13 cellular contexts compared by ENCODE assay signal in genomic region chr7:47725031-47725780, GRCh38.
DNase-seq lines count a peak whose midpoint lies in the region; ATAC-seq and TF ChIP-seq lines count a peak whose summit lies in the region.
"Had no signal": no experiment of that assay in that cellular context is flagged by ENCODE, and none has a peak within 500 bp of the region (broad histone marks: within the 10 kb centered on the region; RNA-seq: fewer than 3 reads in every experiment).

No MANE protein-coding gene starts in this region.

- H3K27ac ChIP-seq in GM23338 (ENCODE audit: low read depth) (no peak overlapping the region), RWPE1 (no peak overlapping the region), trophoblast cell (ENCODE audit: low read depth, low read length) (peak overlapping the region; percentile 7)
- H3K27ac ChIP-seq in CD8-positive, alpha-beta memory T cell (ENCODE audit: low read depth, low read length): no peak overlapping the region
- H3K27ac ChIP-seq: left ventricle myocardium inferior had no signal

- peak overlapping the region; percentile 32 for H4K91ac ChIP-seq in trophoblast cell (ENCODE audit: low read depth, low read length)

- peak overlapping the region; percentile 37 for H2BK5ac ChIP-seq in trophoblast cell (ENCODE audit: low read depth, low read length, poor library complexity)

- peaks cover 4% of the 10 kb centered on the region for H3K4me1 ChIP-seq in GM23338 (ENCODE audit: insufficient read depth)
- H3K4me1 ChIP-seq in trophoblast cell (ENCODE audit: control insufficient read depth in 1 of 2, insufficient read depth in 2 of 2, low read length in 2 of 2): peaks cover 19 to 25% of the 10 kb centered on the region in 2 experiments
- H3K4me1 ChIP-seq in CD8-positive, alpha-beta memory T cell (ENCODE audit: insufficient read depth, low read length): no peaks in the 10 kb centered on the region

- no peak overlapping the region for H3K4ac ChIP-seq in trophoblast cell (ENCODE audit: low read depth, low read length)

- no peak overlapping the region for H3K9ac ChIP-seq in trophoblast cell (ENCODE audit: low read length)

- H4K12ac ChIP-seq in trophoblast cell (ENCODE audit: low read depth, low read length): no peak overlapping the region

- peak overlapping the region; percentile 41 for H2BK12ac ChIP-seq in trophoblast cell (ENCODE audit: low read length)

- peaks cover 15% of the 10 kb centered on the region for H3K4me1 Mint-ChIP-seq in GM23338
- H3K4me1 Mint-ChIP-seq in CD8-positive, alpha-beta memory T cell: no peaks in the 10 kb centered on the region
- H3K4me1 Mint-ChIP-seq in activated naive CD4-positive, alpha-beta T cell treated with anti-CD3 and anti-CD28 coated beads, Interleukin-2, amount 10 ng/mL, durations not matched to agents 7 days and 5 days: no peaks in the 10 kb centered on the region

- no peaks in the 10 kb centered on the region for H3F3A ChIP-seq in GM23338 (replicated peaks; ENCODE audit: low read depth)

- H3K9me3 Mint-ChIP-seq in GM23338: no peaks in the 10 kb centered on the region
- no peaks in the 10 kb centered on the region for H3K9me3 Mint-ChIP-seq in CD8-positive, alpha-beta memory T cell
- H3K9me3 Mint-ChIP-seq in activated naive CD4-positive, alpha-beta T cell treated with anti-CD3 and anti-CD28 coated beads, Interleukin-2, amount 10 ng/mL, durations not matched to agents 7 days and 5 days: no peaks in the 10 kb centered on the region

- H3K79me1 ChIP-seq in trophoblast cell (ENCODE audit: low read length): peaks cover 17% of the 10 kb centered on the region

- H3K18ac ChIP-seq in trophoblast cell (ENCODE audit: low read length): no peak overlapping the region

- CTCF ChIA-PET in RWPE1 (lab: Yijun Ruan, JAX): no interaction called here
- CTCF ChIA-PET in CD8-positive, alpha-beta memory T cell (lab: Charles Lee): no interaction called here
- CTCF ChIA-PET in activated naive CD4-positive, alpha-beta T cell treated with anti-CD3 and anti-CD28 coated beads, Interleukin-2, amount 10 ng/mL, durations not matched to agents 7 days and 5 days (lab: Charles Lee): no interaction called here

- peaks cover 3% of the 10 kb centered on the region for H3K9me3 ChIP-seq in trophoblast cell (ENCODE audit: insufficient read depth, low read depth, low read length)
- H3K9me3 ChIP-seq in CD8-positive, alpha-beta memory T cell (ENCODE audit: low read length): no peaks in the 10 kb centered on the region
- H3K9me3 ChIP-seq: left ventricle myocardium inferior had no signal

- H3K27me3 Mint-ChIP-seq in GM23338 (ENCODE audit: insufficient read depth, low read depth, poor library complexity): peaks cover 6% of the 10 kb centered on the region
- H3K27me3 Mint-ChIP-seq in CD8-positive, alpha-beta memory T cell: no peaks in the 10 kb centered on the region
- H3K27me3 Mint-ChIP-seq in activated naive CD4-positive, alpha-beta T cell treated with anti-CD3 and anti-CD28 coated beads, Interleukin-2, amount 10 ng/mL, durations not matched to agents 7 days and 5 days: no peaks in the 10 kb centered on the region

- ATAC-seq in GM23338: no peak
- ATAC-seq: right cardiac atrium had no signal

- no peaks in the 10 kb centered on the region for H3K36me3 ChIP-seq in GM23338 (ENCODE audit: insufficient read depth)
- no peaks in the 10 kb centered on the region for H3K36me3 ChIP-seq in trophoblast cell (ENCODE audit: control insufficient read depth in 1 of 2, insufficient read depth in 2 of 2, low read length in 2 of 2)
- H3K36me3 ChIP-seq in CD8-positive, alpha-beta memory T cell (ENCODE audit: insufficient read depth, low read length): no peaks in the 10 kb centered on the region
- H3K36me3 ChIP-seq: left ventricle myocardium inferior had no signal

- DNase-seq in GM23338 (ENCODE audit: low spot score) (no peak), RWPE1 (ENCODE audit: low spot score) (peak; percentile 31), germinal center (ENCODE audit: low spot score) (peak; percentile 72), trophoblast cell (no peak), Ammon's horn (ENCODE audit: low spot score) (no peak), GF-D8 (lab: John Stamatoyannopoulos, UW) (no peak)
- DNase-seq in CD8-positive, alpha-beta memory T cell: no peak
- DNase-seq in activated naive CD4-positive, alpha-beta T cell treated with anti-CD3 and anti-CD28 coated beads, Interleukin-2, amount 10 ng/mL, durations not matched to agents 7 days and 5 days: no peak
- DNase-seq: anterior cingulate cortex, COR-L47, KBM-7, left ventricle myocardium inferior, right cardiac atrium had no signal

- peak overlapping the region; percentile 45 for H2AK5ac ChIP-seq in trophoblast cell (ENCODE audit: low read length)

- no peak overlapping the region for H3K23ac ChIP-seq in trophoblast cell (ENCODE audit: low read length)

- TF ChIP-seq CTCF in GM23338 (conservative IDR thresholded peaks at IDR 0.05; ENCODE audit: low read depth in 2 of 2) (no peak), RWPE1 (conservative IDR thresholded peaks at IDR 0.05; ENCODE audit: low read depth) (no peak)

- H3K27me3 ChIP-seq in GM23338 (ENCODE audit: insufficient read depth) (no peaks in the 10 kb centered on the region), trophoblast cell (ENCODE audit: insufficient read depth, low read length) (no peaks in the 10 kb centered on the region)
- no peaks in the 10 kb centered on the region for H3K27me3 ChIP-seq in CD8-positive, alpha-beta memory T cell (ENCODE audit: insufficient read depth, low read length, poor library complexity, severe bottlenecking)

- no peak overlapping the region for H3K4me3 ChIP-seq in GM23338
- H3K4me3 ChIP-seq in trophoblast cell (ENCODE audit: low read depth, low read length): no peak overlapping the region
- no peak overlapping the region for H3K4me3 ChIP-seq in CD8-positive, alpha-beta memory T cell (ENCODE audit: low read length)
- H3K4me3 ChIP-seq: left ventricle myocardium inferior had no signal

- H4K20me1 ChIP-seq in GM23338 (replicated peaks; ENCODE audit: insufficient read depth): no peaks in the 10 kb centered on the region

- H3K4me3 Mint-ChIP-seq in GM23338: no peak overlapping the region
- H3K4me3 Mint-ChIP-seq in CD8-positive, alpha-beta memory T cell: no peak overlapping the region
- H3K4me3 Mint-ChIP-seq in activated naive CD4-positive, alpha-beta T cell treated with anti-CD3 and anti-CD28 coated beads, Interleukin-2, amount 10 ng/mL, durations not matched to agents 7 days and 5 days: no peak overlapping the region

- H3K14ac ChIP-seq in trophoblast cell (ENCODE audit: low read length): peak overlapping the region; percentile 45

- peak overlapping the region; percentile 16 for H4K8ac ChIP-seq in trophoblast cell (ENCODE audit: low read depth, low read length)

- POLR2A ChIA-PET in RWPE1 (lab: Yijun Ruan, JAX; ENCODE audit: low non-redundant PET): no interaction called here
- POLR2A ChIA-PET in CD8-positive, alpha-beta memory T cell (lab: Charles Lee): no interaction called here

- no CpG with 5 or more reads among the region's 4 CpGs for WGBS in trophoblast cell (ENCODE audit: extremely low coverage, insufficient coverage, insufficient read length)

- peak overlapping the region; percentile 45; the same call in 1 of the 2 replicates for H3K27ac Mint-ChIP-seq in GM23338
- H3K27ac Mint-ChIP-seq in CD8-positive, alpha-beta memory T cell: peak overlapping the region in 1 of 8 donors; percentile 4
- H3K27ac Mint-ChIP-seq in activated naive CD4-positive, alpha-beta T cell treated with anti-CD3 and anti-CD28 coated beads, Interleukin-2, amount 10 ng/mL, durations not matched to agents 7 days and 5 days: no peak overlapping the region

- peak overlapping the region; percentile 57; the same call in 1 of the 2 replicates for H3K4me2 ChIP-seq in GM23338
- H3K4me2 ChIP-seq in trophoblast cell (ENCODE audit: low read length): peak overlapping the region; percentile 26

- peak overlapping the region; percentile 39 for H2BK120ac ChIP-seq in trophoblast cell (ENCODE audit: insufficient read depth, low read length, poor library complexity)

- H3K9me2 ChIP-seq in GM23338 (ENCODE audit: insufficient read depth): peaks cover 6% of the 10 kb centered on the region

- H3K79me2 ChIP-seq in GM23338 (replicated peaks; ENCODE audit: insufficient read depth) (no peaks in the 10 kb centered on the region), trophoblast cell (ENCODE audit: control insufficient read depth, insufficient read depth, low read length, poor library complexity) (peaks cover 5% of the 10 kb centered on the region)

- peak overlapping the region; percentile 23 for H2AFZ ChIP-seq in GM23338
- H2AFZ ChIP-seq in trophoblast cell (ENCODE audit: insufficient read depth, low read length, poor library complexity): no peak overlapping the region

- no peaks in the 10 kb centered on the region; the same call in 2 of the 3 replicates for H3K36me3 Mint-ChIP-seq in GM23338 (ENCODE audit: low read depth)
- H3K36me3 Mint-ChIP-seq in CD8-positive, alpha-beta memory T cell: no peaks in the 10 kb centered on the region
- H3K36me3 Mint-ChIP-seq in activated naive CD4-positive, alpha-beta T cell treated with anti-CD3 and anti-CD28 coated beads, Interleukin-2, amount 10 ng/mL, durations not matched to agents 7 days and 5 days: no peaks in the 10 kb centered on the region

TF ChIP-seq in GM23338, 12 proteins besides CTCF, POLR2A, EP300 and RAD21 (continues in another document):
- TF ChIP-seq ETS1 (IDR thresholded peaks at IDR 0.05) (no peak), NANOG (IDR thresholded peaks at IDR 0.05; ENCODE audit: borderline replicate concordance) (no peak)

Comparison
In these comparisons a context has a peak if more than half of its experiments do, and no peak if none do; other contexts are left out.
1. DNase-seq: peak in RWPE1 (single experiment) and germinal center (single experiment); none in GM23338 (single experiment), trophoblast cell (0 of 2), Ammon's horn (single experiment), CD8-positive, alpha-beta memory T cell (0 of 5), GF-D8 (single experiment) and activated naive CD4-positive, alpha-beta T cell treated with anti-CD3 and anti-CD28 coated beads, Interleukin-2, amount 10 ng/mL, durations not matched to agents 7 days and 5 days (single experiment).